ENCODE assay signal across 15 cellular contexts in the genomic region with DNA sequence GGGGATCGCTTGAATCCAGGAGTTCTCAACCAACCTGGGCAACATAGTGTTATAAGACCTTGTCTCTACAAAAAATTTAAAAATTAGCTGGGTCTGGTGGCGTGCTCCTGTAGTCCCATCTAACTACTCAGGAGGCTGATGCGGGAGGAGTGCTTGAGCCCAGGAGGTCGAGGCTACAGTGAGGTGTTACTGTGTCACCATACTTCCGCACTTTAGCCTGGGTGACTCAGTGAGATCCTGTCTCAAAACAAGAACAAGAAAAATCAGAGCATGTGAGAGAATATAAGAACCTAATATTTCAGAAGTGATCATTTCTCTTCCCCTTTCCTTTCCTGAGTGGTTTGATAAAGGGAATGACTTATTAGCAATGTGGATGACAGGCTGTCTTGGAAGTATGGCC. TPM values are rescaled to one million over a fixed set of nuclear protein-coding genes. Genes with fewer than 3 reads are reported as not detected.
DNase-seq lines count a peak whose midpoint lies in the region; ATAC-seq, FAIRE-seq and TF ChIP-seq lines count a peak whose summit lies in the region.
"Had no signal": no experiment of that assay in that cellular context is flagged by ENCODE, and none has a peak within 500 bp of the region (broad histone marks: within the 10 kb centered on the region; RNA-seq: fewer than 3 reads in every experiment).

No MANE protein-coding gene starts in this region.

- H3K27me3 Mint-ChIP-seq in activated naive CD4-positive, alpha-beta T cell treated with anti-CD3 and anti-CD28 coated beads, Interleukin-2, amount 10 ng/mL, durations not matched to agents 7 days and 5 days, result no peaks in the 10 kb centered on the region
- H3K27me3 Mint-ChIP-seq in naive thymus-derived CD4-positive, alpha-beta T cell, result no peaks in the 10 kb centered on the region
- H3K27me3 Mint-ChIP-seq in activated T-helper 1 cell treated with anti-CD3 and anti-CD28 coated beads, Interleukin-12 subunit alpha, Interleukin-12 subunit beta, Interleukin-2, Interleukin-4 antibody, amounts not matched to agents 30 ng/mL and 10 ng/mL and 1 ng/mL, durations not matched to agents 14 hours and 24 hours and 36 hours (ENCODE audit: insufficient read depth), result no peaks in the 10 kb centered on the region

- peak; percentile 78 for ATAC-seq in naive thymus-derived CD4-positive, alpha-beta T cell
- no peak for ATAC-seq in SK-N-SH treated with all-trans-retinoic acid at 6 μM for 48 hours

- H3K27ac Mint-ChIP-seq in activated naive CD4-positive, alpha-beta T cell treated with anti-CD3 and anti-CD28 coated beads, Interleukin-2, amount 10 ng/mL, durations not matched to agents 7 days and 5 days, result peak overlapping the region; percentile 47
- peak overlapping the region in 4 of 9 donors; percentile 56 to 79 (median 63) for H3K27ac Mint-ChIP-seq in naive thymus-derived CD4-positive, alpha-beta T cell
- H3K27ac Mint-ChIP-seq in activated T-helper 1 cell treated with anti-CD3 and anti-CD28 coated beads, Interleukin-12 subunit alpha, Interleukin-12 subunit beta, Interleukin-2, Interleukin-4 antibody, amounts not matched to agents 30 ng/mL and 10 ng/mL and 1 ng/mL, durations not matched to agents 14 hours and 24 hours and 36 hours, result no peak overlapping the region

- H3K9me3 Mint-ChIP-seq in activated naive CD4-positive, alpha-beta T cell treated with anti-CD3 and anti-CD28 coated beads, Interleukin-2, amount 10 ng/mL, durations not matched to agents 7 days and 5 days, result peaks cover 8% of the 10 kb centered on the region
- H3K9me3 Mint-ChIP-seq in naive thymus-derived CD4-positive, alpha-beta T cell, result peaks cover 0 to 13% (median 0%) of the 10 kb centered on the region in 11 donors
- peaks cover 10% of the 10 kb centered on the region for H3K9me3 Mint-ChIP-seq in activated T-helper 1 cell treated with anti-CD3 and anti-CD28 coated beads, Interleukin-12 subunit alpha, Interleukin-12 subunit beta, Interleukin-2, Interleukin-4 antibody, amounts not matched to agents 30 ng/mL and 10 ng/mL and 1 ng/mL, durations not matched to agents 14 hours and 24 hours and 36 hours

- H3K4me3 Mint-ChIP-seq in activated naive CD4-positive, alpha-beta T cell treated with anti-CD3 and anti-CD28 coated beads, Interleukin-2, amount 10 ng/mL, durations not matched to agents 7 days and 5 days, result no peak overlapping the region
- H3K4me3 Mint-ChIP-seq in naive thymus-derived CD4-positive, alpha-beta T cell, result peak overlapping the region in 4 of 10 donors; percentile 2 to 62 (median 20)
- H3K4me3 Mint-ChIP-seq in activated T-helper 1 cell treated with anti-CD3 and anti-CD28 coated beads, Interleukin-12 subunit alpha, Interleukin-12 subunit beta, Interleukin-2, Interleukin-4 antibody, amounts not matched to agents 30 ng/mL and 10 ng/mL and 1 ng/mL, durations not matched to agents 14 hours and 24 hours and 36 hours, result no peak overlapping the region

- H3K4me1 ChIP-seq in naive thymus-derived CD4-positive, alpha-beta T cell (ENCODE audit: control insufficient read depth in 2 of 2, insufficient read depth in 2 of 2, low read length in 2 of 2), result peaks cover 13 to 15% of the 10 kb centered on the region in 2 donors
- H3K4me1 ChIP-seq: SJCRH30 had no signal

- CTCF ChIA-PET in activated naive CD4-positive, alpha-beta T cell treated with anti-CD3 and anti-CD28 coated beads, Interleukin-2, amount 10 ng/mL, durations not matched to agents 7 days and 5 days (lab: Charles Lee), result interaction anchor here (2.5 kb wide), 1 partner anchor 12 kb away, joined by 8 read pairs; no protein-coding TSS in a partner anchor
- CTCF ChIA-PET in naive thymus-derived CD4-positive, alpha-beta T cell (lab: Charles Lee), result no interaction called here

- intact Hi-C loops in naive thymus-derived CD4-positive, alpha-beta T cell (cut with micrococcal nuclease), result no loop called here
- intact Hi-C loops in activated T-helper 1 cell treated with anti-CD3 and anti-CD28 coated beads, Interleukin-12 subunit alpha, Interleukin-12 subunit beta, Interleukin-2, Interleukin-4 antibody, amounts not matched to agents 30 ng/mL and 10 ng/mL and 1 ng/mL, durations not matched to agents 14 hours and 24 hours and 36 hours (cut with micrococcal nuclease), result loop anchor here (1.0 kb wide), 1 partner anchor 8 kb away; no protein-coding TSS in a partner anchor

- DNase-seq in NOMO-1 treated with DMSO at 0.1 percent for 48 hours (lab: John Stamatoyannopoulos, UW; ENCODE audit: unreplicated experiment), result peak; percentile 2
- DNase-seq in NOMO-1 treated with dmso at 0.1 percent for 144 hours (lab: John Stamatoyannopoulos, UW; ENCODE audit: unreplicated experiment), result no peak
- no peak for DNase-seq in H54 (ENCODE audit: insufficient read length, low spot score)
- DNase-seq in activated naive CD4-positive, alpha-beta T cell treated with anti-CD3 and anti-CD28 coated beads, Interleukin-2, amount 10 ng/mL, durations not matched to agents 7 days and 5 days, result no peak
- no peak for DNase-seq in naive thymus-derived CD4-positive, alpha-beta T cell
- no peak for DNase-seq in EL
- no peak for DNase-seq in activated T-helper 1 cell treated with anti-CD3 and anti-CD28 coated beads, Interleukin-12 subunit alpha, Interleukin-12 subunit beta, Interleukin-2, Interleukin-4 antibody, amounts not matched to agents 30 ng/mL and 10 ng/mL and 1 ng/mL, durations not matched to agents 14 hours and 24 hours and 36 hours (ENCODE audit: low spot score)
- DNase-seq: 8988T, NCI-H1417, NCI-H526 treated with DMSO at 0.1 percent for 48 hours, SJCRH30 had no signal

- H3K27me3 ChIP-seq in naive thymus-derived CD4-positive, alpha-beta T cell (ENCODE audit: control insufficient read depth in 2 of 2, insufficient read depth in 2 of 2, low read length in 2 of 2), result no peaks in the 10 kb centered on the region
- H3K27me3 ChIP-seq: SJCRH30 had no signal

- no peaks in the 10 kb centered on the region for H3K36me3 ChIP-seq in naive thymus-derived CD4-positive, alpha-beta T cell (ENCODE audit: control insufficient read depth in 2 of 3, insufficient read depth in 3 of 3, low read length in 3 of 3)
- H3K36me3 ChIP-seq: SJCRH30, thoracic aorta had no signal

- no peaks in the 10 kb centered on the region for H3K9me3 ChIP-seq in naive thymus-derived CD4-positive, alpha-beta T cell (ENCODE audit: control insufficient read depth in 2 of 3, low read length in 3 of 3)
- H3K9me3 ChIP-seq: SJCRH30, thoracic aorta had no signal

- FAIRE-seq in H54 (lab: Jason Lieb, UNC), result peak; percentile 98
- FAIRE-seq: GM19239, keratinocyte had no signal

- peaks cover 55% of the 10 kb centered on the region for H3K4me1 Mint-ChIP-seq in activated naive CD4-positive, alpha-beta T cell treated with anti-CD3 and anti-CD28 coated beads, Interleukin-2, amount 10 ng/mL, durations not matched to agents 7 days and 5 days
- peaks cover 59 to 87% (median 78%) of the 10 kb centered on the region in 7 donors for H3K4me1 Mint-ChIP-seq in naive thymus-derived CD4-positive, alpha-beta T cell
- peaks cover 73% of the 10 kb centered on the region for H3K4me1 Mint-ChIP-seq in activated T-helper 1 cell treated with anti-CD3 and anti-CD28 coated beads, Interleukin-12 subunit alpha, Interleukin-12 subunit beta, Interleukin-2, Interleukin-4 antibody, amounts not matched to agents 30 ng/mL and 10 ng/mL and 1 ng/mL, durations not matched to agents 14 hours and 24 hours and 36 hours (ENCODE audit: low read depth)

- H3K36me3 Mint-ChIP-seq in activated naive CD4-positive, alpha-beta T cell treated with anti-CD3 and anti-CD28 coated beads, Interleukin-2, amount 10 ng/mL, durations not matched to agents 7 days and 5 days, result peaks cover 17% of the 10 kb centered on the region
- H3K36me3 Mint-ChIP-seq in naive thymus-derived CD4-positive, alpha-beta T cell, result peaks cover 0 to 32% (median 24%) of the 10 kb centered on the region in 5 donors
- peaks cover 34% of the 10 kb centered on the region for H3K36me3 Mint-ChIP-seq in activated T-helper 1 cell treated with anti-CD3 and anti-CD28 coated beads, Interleukin-12 subunit alpha, Interleukin-12 subunit beta, Interleukin-2, Interleukin-4 antibody, amounts not matched to agents 30 ng/mL and 10 ng/mL and 1 ng/mL, durations not matched to agents 14 hours and 24 hours and 36 hours (ENCODE audit: low read depth)

- TF ChIP-seq POLR2A in H54 (IDR thresholded peaks at IDR 0.05; ENCODE audit: low read depth, low read length), result no peak

- H3K27ac ChIP-seq in naive thymus-derived CD4-positive, alpha-beta T cell (ENCODE audit: low read depth, low read length), result no peak overlapping the region
- H3K27ac ChIP-seq: SJCRH30, thoracic aorta had no signal

- H3K4me3 ChIP-seq in naive thymus-derived CD4-positive, alpha-beta T cell (ENCODE audit: low read length), result no peak overlapping the region
- H3K4me3 ChIP-seq: SJCRH30, thoracic aorta had no signal

- POLR2A ChIA-PET in naive thymus-derived CD4-positive, alpha-beta T cell (lab: Charles Lee), result no interaction called here

TF ChIP-seq in SK-N-SH treated with all-trans-retinoic acid at 6 μM for 48 hours, 23 proteins besides CTCF, POLR2A, EP300 and RAD21 (continues in another document):
- TF ChIP-seq ZC3H10 (CRISPR knock-in tag; IDR thresholded peaks at IDR 0.05) (no peak), BACH2 (CRISPR knock-in tag; IDR thresholded peaks at IDR 0.05; ENCODE audit: borderline replicate concordance) (no peak), ZNF8 (CRISPR knock-in tag; IDR thresholded peaks at IDR 0.05) (no peak), ZNF565 (CRISPR knock-in tag; conservative IDR thresholded peaks at IDR 0.05; ENCODE audit: low read depth) (no peak)
- TF ChIP-seq, protein P1, sequence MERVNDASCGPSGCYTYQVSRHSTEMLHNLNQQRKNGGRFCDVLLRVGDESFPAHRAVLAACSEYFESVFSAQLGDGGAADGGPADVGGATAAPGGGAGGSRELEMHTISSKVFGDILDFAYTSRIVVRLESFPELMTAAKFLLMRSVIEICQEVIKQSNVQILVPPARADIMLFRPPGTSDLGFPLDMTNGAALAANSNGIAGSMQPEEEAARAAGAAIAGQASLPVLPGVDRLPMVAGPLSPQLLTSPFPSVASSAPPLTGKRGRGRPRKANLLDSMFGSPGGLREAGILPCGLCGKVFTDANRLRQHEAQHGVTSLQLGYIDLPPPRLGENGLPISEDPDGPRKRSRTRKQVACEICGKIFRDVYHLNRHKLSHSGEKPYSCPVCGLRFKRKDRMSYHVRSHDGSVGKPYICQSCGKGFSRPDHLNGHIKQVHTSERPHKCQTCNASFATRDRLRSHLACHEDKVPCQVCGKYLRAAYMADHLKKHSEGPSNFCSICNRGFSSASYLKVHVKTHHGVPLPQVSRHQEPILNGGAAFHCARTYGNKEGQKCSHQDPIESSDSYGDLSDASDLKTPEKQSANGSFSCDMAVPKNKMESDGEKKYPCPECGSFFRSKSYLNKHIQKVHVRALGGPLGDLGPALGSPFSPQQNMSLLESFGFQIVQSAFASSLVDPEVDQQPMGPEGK (CRISPR knock-in tag; IDR thresholded peaks at IDR 0.05; ENCODE audit: borderline replicate concordance), result no peak

RNA-seq across cellular contexts. Expression of a gene that starts 9.5 kb away (rescaled TPM):
- total RNA-seq in naive thymus-derived CD4-positive, alpha-beta T cell, result 10 to 100 TPM; 27.7 to 74.4 (median 44.1) TPM
- polyA plus RNA-seq in naive thymus-derived CD4-positive, alpha-beta T cell, result 10 to 100 TPM; 16.1 to 23.8 TPM
- 69.2 and 73.1 TPM in 2 replicates for total RNA-seq in activated T-helper 1 cell treated with anti-CD3 and anti-CD28 coated beads, Interleukin-12 subunit alpha, Interleukin-12 subunit beta, Interleukin-2, Interleukin-4 antibody, amounts not matched to agents 30 ng/mL and 10 ng/mL and 1 ng/mL, durations not matched to agents 14 hours and 24 hours and 36 hours
